Comparison of ENCODE assay signal across 8 cellular contexts in the genomic region with DNA sequence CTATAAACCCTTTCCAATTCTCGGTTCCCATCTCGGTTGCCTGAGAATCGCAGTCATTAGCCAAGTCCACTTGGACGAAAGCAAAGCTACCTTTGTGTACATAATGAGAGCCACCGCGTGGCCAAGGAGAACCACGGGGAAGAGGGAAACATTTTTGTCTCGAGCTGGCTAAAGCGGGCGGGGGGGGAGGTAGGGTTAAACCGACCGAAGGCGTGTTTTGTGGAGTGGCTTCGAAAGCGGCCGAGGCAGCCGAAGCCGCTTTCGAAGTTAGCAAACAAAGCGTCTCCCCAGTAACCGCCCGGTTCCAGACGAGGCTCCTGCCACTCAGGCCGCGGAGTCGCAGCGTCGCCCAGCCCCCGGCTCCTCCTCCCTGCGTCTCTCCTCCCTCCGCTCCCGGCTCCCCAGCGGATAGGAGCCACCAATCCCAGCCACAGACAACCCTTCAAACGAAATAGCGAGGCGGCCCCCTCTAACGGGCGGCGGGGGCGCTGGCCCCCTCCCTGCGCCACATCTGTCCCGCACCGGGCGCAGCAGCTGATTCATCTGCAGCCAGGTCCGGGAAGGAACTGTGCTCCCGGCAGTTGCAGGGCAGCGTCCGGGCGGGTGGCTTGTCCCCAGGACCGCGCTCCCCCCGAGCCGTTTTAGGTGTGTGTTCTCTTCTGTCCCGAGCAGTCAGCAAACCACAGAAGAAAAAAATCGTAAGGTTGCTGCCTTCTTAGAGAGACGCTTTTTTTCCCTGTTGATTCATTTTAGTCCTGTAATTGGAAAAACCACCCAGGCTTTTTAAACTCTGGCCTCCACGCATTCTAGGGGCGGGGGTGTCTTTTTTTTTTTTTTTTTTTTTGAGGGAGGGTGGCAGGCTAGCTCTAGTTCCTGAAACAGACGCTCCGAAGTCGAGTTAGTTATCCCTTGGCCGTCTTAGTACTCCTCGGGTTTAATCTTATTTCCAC. TPM values are rescaled to one million over a fixed set of nuclear protein-coding genes. Genes with fewer than 3 reads are reported as not detected.
DNase-seq lines count a peak whose midpoint lies in the region; ATAC-seq and TF ChIP-seq lines count a peak whose summit lies in the region.

No MANE protein-coding gene starts in this region.

- H3K36me3 ChIP-seq in HUES48 (ENCODE audit: control insufficient read depth, insufficient read depth, low read length) (no peaks in the 10 kb centered on the region), NT2/D1 (ENCODE audit: insufficient read depth, insufficient read length, low read length) (peaks cover 20% of the 10 kb centered on the region)

- peak overlapping the region; percentile 94 for H3K4me3 Mint-ChIP-seq in endothelial cell (ENCODE audit: unreplicated experiment)

- peak overlapping the region; percentile 97 for H3K4me3 ChIP-seq in HUES48 (ENCODE audit: low read depth, low read length)
- H3K4me3 ChIP-seq in NT2/D1 (ENCODE audit: insufficient read length, low read depth): peak overlapping the region; percentile 63
- peak overlapping the region; percentile 93 for H3K4me3 ChIP-seq in mononuclear cell (ENCODE audit: low read length)

- peak overlapping the region; percentile 99 for H3K27ac Mint-ChIP-seq in endothelial cell (ENCODE audit: unreplicated experiment)

- TF ChIP-seq CTCF in endothelial cell (IDR thresholded peaks at IDR 0.05; ENCODE audit: unreplicated experiment): peak; percentile 16

- H3K9me3 ChIP-seq in HUES48 (ENCODE audit: control insufficient read depth, insufficient read depth, low read length): no peaks in the 10 kb centered on the region
- H3K9me3 ChIP-seq in NT2/D1 (ENCODE audit: insufficient read depth, low read length): no peaks in the 10 kb centered on the region
- H3K9me3 ChIP-seq in mononuclear cell (ENCODE audit: low read depth, low read length): no peaks in the 10 kb centered on the region

- no peaks in the 10 kb centered on the region for H3K9me3 Mint-ChIP-seq in endothelial cell (ENCODE audit: unreplicated experiment)

- peaks cover 14% of the 10 kb centered on the region for H3K36me3 Mint-ChIP-seq in endothelial cell (ENCODE audit: low read depth, unreplicated experiment)

- H3K27me3 ChIP-seq in HUES48 (ENCODE audit: control insufficient read depth, insufficient read depth, low read length) (no peaks in the 10 kb centered on the region), NT2/D1 (ENCODE audit: insufficient read depth, insufficient read length) (no peaks in the 10 kb centered on the region), mononuclear cell (ENCODE audit: insufficient read depth, low read length) (no peaks in the 10 kb centered on the region)

- peak overlapping the region; percentile 100 for H3K27ac ChIP-seq in HUES48 (ENCODE audit: low read depth, low read length)

- peaks cover 31% of the 10 kb centered on the region for H3K4me1 Mint-ChIP-seq in endothelial cell (ENCODE audit: unreplicated experiment)

- ATAC-seq in GM21423 (IDR thresholded peaks at IDR 0.05; ENCODE audit: unreplicated experiment): peak; percentile 58

- DNase-seq in Caki2 (ENCODE audit: low read depth): peak; percentile 100
- peak; percentile 89 for DNase-seq in NT2/D1 (ENCODE audit: low read depth, low spot score)
- peak; percentile 73 for DNase-seq in activated CD8-positive, alpha-beta memory T cell treated with anti-CD3 and anti-CD28 coated beads, Interleukin-2, amount 50 U/mL, for 4 hours
- DNase-seq in endothelial cell (ENCODE audit: low spot score): peak; percentile 93
- peak; percentile 61 to 64 for DNase-seq in stimulated activated CD8-positive, alpha-beta memory T cell treated with anti-CD3 and anti-CD28 coated beads, Interleukin-2, amount 100 ng/mL, for 1 hour (ENCODE audit: low read depth in 2 of 2)

- H3K9ac ChIP-seq in HUES48 (ENCODE audit: low read depth, low read length): peak overlapping the region; percentile 92
- peak overlapping the region; percentile 85 for H3K9ac ChIP-seq in NT2/D1 (ENCODE audit: insufficient read length, low read depth)

- H3K4me1 ChIP-seq in HUES48 (ENCODE audit: control insufficient read depth, insufficient read depth, low read length): peaks cover 25% of the 10 kb centered on the region
- peaks cover 5% of the 10 kb centered on the region for H3K4me1 ChIP-seq in NT2/D1 (ENCODE audit: insufficient read depth, insufficient read length)
- peaks cover 56% of the 10 kb centered on the region for H3K4me1 ChIP-seq in mononuclear cell (ENCODE audit: insufficient read depth, low read length)

- peaks cover 41% of the 10 kb centered on the region for H3K27me3 Mint-ChIP-seq in endothelial cell (ENCODE audit: unreplicated experiment)

- in situ Hi-C loops in Caki2 (cut with HindIII; ENCODE audit: low pct_unique_long_range_greater_than_20kb, low sequenced_read_pairs): no loop called here

RNA-seq across cellular contexts. Expression of a gene that starts 1.8 kb away (rescaled TPM):
- total RNA-seq in Caki2 (2014; rRNA removed; shearing (Covaris generic); ENCODE audit: low replicate concordance): 395 and 500 TPM in 2 replicates
- 72.5 TPM for total RNA-seq in endothelial cell (ENCODE audit: unreplicated experiment)
- total RNA-seq in mononuclear cell: 91.2 TPM

Comparison
In these comparisons a context has a peak if more than half of its experiments do, and no peak if none do; other contexts are left out.
1. Peak in every context shown above with its lines: DNase-seq, ATAC-seq, H3K4me3 ChIP-seq and H3K27ac ChIP-seq.